ENCODE assay signal across 27 cellular contexts in the genomic region with DNA sequence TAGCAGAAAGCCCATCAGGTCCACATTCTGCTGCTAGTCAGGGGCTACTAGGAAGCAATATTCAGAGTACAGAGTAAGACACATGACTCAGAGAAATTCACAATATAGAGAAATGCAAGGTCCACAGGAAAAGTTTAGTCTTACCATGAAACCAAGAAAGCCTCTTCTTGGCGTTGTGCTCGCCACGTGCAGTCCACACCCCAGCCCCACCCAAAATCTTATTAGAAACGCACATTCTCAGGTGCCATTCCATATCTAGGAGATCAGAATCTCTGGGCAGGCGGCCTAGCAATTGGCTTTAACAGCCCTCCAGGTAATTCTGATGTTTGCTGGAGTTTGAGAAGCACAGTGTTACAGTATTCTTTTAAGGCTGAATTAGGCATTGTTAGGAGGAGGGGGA.
"Had no signal": no experiment of that assay in that cellular context is flagged by ENCODE, and none has a peak within 500 bp of the region (broad histone marks: within the 10 kb centered on the region; RNA-seq: fewer than 3 reads in every experiment).

No MANE protein-coding gene starts in this region.

- H3K4me1 ChIP-seq: SJCRH30 had no signal

- H3K36me3 ChIP-seq: brain microvascular endothelial cell, cardiac muscle cell, SJCRH30 had no signal

- DNase-seq: activated CD4-positive, alpha-beta T cell treated with anti-CD3 and anti-CD28 coated beads for 36 hours; activated CD4-positive, alpha-beta T cell treated with anti-CD3 and anti-CD28 coated beads, Interleukin-2, amount 10 ng/mL, durations not matched to agents 7 days and 5 days; activated CD4-positive, alpha-beta T cell treated with anti-CD3 and anti-CD28 coated beads, Interleukin-2, amount 50 U/mL, for 48 hours; activated CD8-positive, alpha-beta T cell treated with anti-CD3 and anti-CD28 coated beads, Interleukin-2, amount 10 ng/mL, durations not matched to agents 7 days and 5 days; activated gamma-delta T cell; activated naive CD4-positive, alpha-beta T cell treated with anti-CD3 and anti-CD28 coated beads for 36 hours; activated T-cell treated with anti-CD3 and anti-CD28 coated beads, Interleukin-2, amount 50 U/mL, for 24 hours; amniotic stem cell; aorta; brain microvascular endothelial cell; NCI-H1048; NCI-H1105 treated with DMSO at 0.1 percent for 48 hours; NCI-H1436; NCI-H1694; NCI-H1930; NCI-H2081 treated with DMSO at 0.1 percent for 48 hours; NCI-H446 treated with DMSO at 0.1 percent for 48 hours; NCI-H524 treated with DMSO at 0.1 percent for 48 hours; SHP77; SJCRH30 had no signal

- FAIRE-seq: K562, RCC 7860, TTC549 had no signal

- H3K27ac ChIP-seq: brain microvascular endothelial cell, cardiac muscle cell, SJCRH30, SK-N-MC had no signal

- ATAC-seq: activated CD4-positive, alpha-beta T cell treated with anti-CD3 and anti-CD28 coated beads for 36 hours; activated CD4-positive, CD25-positive, alpha-beta regulatory T cell treated with anti-CD3 and anti-CD28 coated beads, Interleukin-2, amount 50 U/mL, for 24 hours; activated CD8-positive, alpha-beta T cell treated with anti-CD3 and anti-CD28 coated beads, Interleukin-2, amount 10 ng/mL, durations not matched to agents 7 days and 5 days; K562; WTC11 had no signal

- H3K4me3 ChIP-seq: cardiac muscle cell, K562, SJCRH30, SK-N-MC had no signal

- H3K27me3 ChIP-seq: brain microvascular endothelial cell, SJCRH30 had no signal

- H3K9me3 ChIP-seq: SJCRH30 had no signal
